9 cellular contexts compared by ENCODE assay signal in the genomic region with DNA sequence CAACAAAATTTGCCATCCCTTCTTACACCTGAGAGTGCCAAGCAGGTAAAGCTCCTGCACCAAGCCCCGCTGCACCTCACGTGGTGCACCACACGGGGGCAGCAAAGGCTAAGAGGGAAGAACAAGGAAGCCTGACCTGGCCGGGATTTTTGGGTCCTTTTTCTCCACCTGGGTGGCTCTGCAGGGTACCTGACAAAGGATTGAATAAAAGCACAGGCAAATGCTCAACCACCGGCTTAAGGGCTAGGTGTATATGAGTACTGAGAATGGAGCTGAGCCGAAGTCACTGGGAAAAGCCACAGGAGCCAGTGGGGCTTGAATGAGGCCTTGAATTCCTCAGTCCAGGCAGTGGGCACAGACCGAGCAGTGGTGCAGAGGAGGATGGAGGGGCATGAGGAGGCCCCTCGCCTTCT. TPM values are rescaled to one million over a fixed set of nuclear protein-coding genes. Genes with fewer than 3 reads are reported as not detected.
DNase-seq lines count a peak whose midpoint lies in the region; ATAC-seq, FAIRE-seq and TF ChIP-seq lines count a peak whose summit lies in the region.
"Had no signal": no experiment of that assay in that cellular context is flagged by ENCODE, and none has a peak within 500 bp of the region (broad histone marks: within the 10 kb centered on the region; RNA-seq: fewer than 3 reads in every experiment).

No MANE protein-coding gene starts in this region.

- no peaks in the 10 kb centered on the region for H3K9me2 ChIP-seq in Karpas-422 (replicated peaks; ENCODE audit: insufficient read depth, low read length)

- no peaks in the 10 kb centered on the region for H3K4me1 ChIP-seq in Karpas-422 (ENCODE audit: low read length)

- DNase-seq in GM12891 (ENCODE audit: insufficient read length, low spot score) (peak; percentile 32), Karpas-422 (peak; percentile 87), RPMI8226 (peak; percentile 87), Right ventricle myocardium superior (peak; percentile 77), posterior vena cava (ENCODE audit: low spot score) (peak; percentile 85), mesenteric fat pad (ENCODE audit: low spot score) (no peak)
- peak; percentile 44 for DNase-seq in activated naive CD4-positive, alpha-beta T cell treated with Interleukin-2 at 50 U/mL for 16 hours

- peak; percentile 46 for ATAC-seq in Right ventricle myocardium superior (ENCODE audit: poor library complexity)
- no peak for ATAC-seq in GM18505 (IDR thresholded peaks at IDR 0.05; ENCODE audit: unreplicated experiment)

- H3K79me2 ChIP-seq in Karpas-422 (ENCODE audit: low read length): no peaks in the 10 kb centered on the region

- no peaks in the 10 kb centered on the region for H3K36me3 ChIP-seq in Karpas-422 (ENCODE audit: insufficient read depth, low read length)

- TF ChIP-seq POLR2A in GM12891 (IDR thresholded peaks at IDR 0.05; ENCODE audit: low read depth, low read length) (no peak), GM18505 (IDR thresholded peaks at IDR 0.05; ENCODE audit: borderline replicate concordance, extremely low read depth, insufficient read depth, insufficient read length) (no peak)

- intact Hi-C loops in Right ventricle myocardium superior (cut with DNase I) (no loop called here), posterior vena cava (cut with DNase I) (loop anchor here in 1 of 2 donors (5.0 kb wide), 1 partner anchor 51 kb away; no protein-coding TSS in a partner anchor)

- H2AFZ ChIP-seq in Karpas-422 (ENCODE audit: low read length): no peak overlapping the region

- H3K9ac ChIP-seq in Karpas-422 (ENCODE audit: low read length): no peak overlapping the region

- H3K4me2 ChIP-seq in Karpas-422 (ENCODE audit: low read depth, low read length, poor library complexity, severe bottlenecking): no peak overlapping the region

- no peak for FAIRE-seq in GM12891 (lab: Jason Lieb, UNC)
- FAIRE-seq: colon had no signal

- H3K9me3 ChIP-seq in Karpas-422 (ENCODE audit: low read length): no peaks in the 10 kb centered on the region

- no peak overlapping the region for H3K27ac ChIP-seq in Karpas-422 (ENCODE audit: low read length)

- no peak overlapping the region for H3K4me3 ChIP-seq in Karpas-422 (ENCODE audit: low read length)

- H4K20me1 ChIP-seq in Karpas-422 (ENCODE audit: insufficient read depth, low read depth, low read length): no peaks in the 10 kb centered on the region

- no peaks in the 10 kb centered on the region for H3K27me3 ChIP-seq in Karpas-422 (ENCODE audit: low read length)

TF ChIP-seq in GM12891, 5 proteins besides CTCF, POLR2A, EP300 and RAD21:
- TF ChIP-seq TAF1 (IDR thresholded peaks at IDR 0.05; ENCODE audit: low read depth, low read length) (no peak), POU2F2 (IDR thresholded peaks at IDR 0.05; ENCODE audit: low read depth, low read length) (no peak), PAX5 (IDR thresholded peaks at IDR 0.05; ENCODE audit: insufficient read depth, low read length, severe bottlenecking) (no peak), SPI1 (IDR thresholded peaks at IDR 0.05; ENCODE audit: low read depth, low read length) (no peak), POLR2AphosphoS5 (IDR thresholded peaks at IDR 0.05; ENCODE audit: low read depth, low read length) (no peak)

RNA-seq across cellular contexts. Expression of a gene that starts 36.4 kb away (rescaled TPM):
- polyA plus RNA-seq in GM12891 (2012; ENCODE audit: low read depth, missing spikeins): 0.33 TPM
- total RNA-seq in Karpas-422 (2014; rRNA removed; shearing (Covaris generic); ENCODE audit: low replicate concordance): not detected in 2 replicates
- total RNA-seq in Right ventricle myocardium superior (9.2 TPM), posterior vena cava (1 to 10 TPM; 5.0 to 5.9 TPM), mesenteric fat pad (11.0 TPM)
